ENCODE assay signal across 9 cellular contexts in genomic region chr9:129626944-129627297, GRCh38. TPM values are rescaled to one million over a fixed set of nuclear protein-coding genes. Genes with fewer than 3 reads are reported as not detected.
DNase-seq lines count a peak whose midpoint lies in the region; ATAC-seq, FAIRE-seq and TF ChIP-seq lines count a peak whose summit lies in the region.
"Had no signal": no experiment of that assay in that cellular context is flagged by ENCODE, and none has a peak within 500 bp of the region (broad histone marks: within the 10 kb centered on the region; RNA-seq: fewer than 3 reads in every experiment).

No MANE protein-coding gene starts in this region.

- peaks cover 53% of the 10 kb centered on the region for H4K20me1 ChIP-seq in IMR-90 (ENCODE audit: insufficient read depth, low read length)

- peak overlapping the region; percentile 90 for H2BK120ac ChIP-seq in IMR-90 (ENCODE audit: low read depth, low read length)

- peak overlapping the region; percentile 55; the same call in 1 of the 2 replicates for H2BK20ac ChIP-seq in IMR-90 (ENCODE audit: low read depth, low read length)

- peak overlapping the region; percentile 97 for H3K4me2 ChIP-seq in IMR-90 (ENCODE audit: low read depth, low read length)

- H3K4me1 Mint-ChIP-seq in activated naive CD8-positive, alpha-beta T cell treated with anti-CD3 and anti-CD28 coated beads, Interleukin-2, amount 10 ng/mL, durations not matched to agents 7 days and 5 days: peaks cover 33% of the 10 kb centered on the region
- H3K4me1 Mint-ChIP-seq in stimulated activated naive B cell treated with anti-CD40 and anti-IgM and Interleukin-4, amounts not matched to agents 10 μg/mL and 1 μg/mL and 100 μg/mL, for 72 hours: peaks cover 41 to 66% of the 10 kb centered on the region in 2 donors

- DNase-seq in GM12892 (ENCODE audit: insufficient read length) (no peak), IMR-90 (peak; percentile 92), iPS DF 6.9 (ENCODE audit: low read depth, low spot score) (no peak), GM10248 (ENCODE audit: extremely low spot score) (no peak)
- no peak for DNase-seq in activated naive CD8-positive, alpha-beta T cell treated with anti-CD3 and anti-CD28 coated beads, Interleukin-2, amount 10 ng/mL, durations not matched to agents 7 days and 5 days
- no peak for DNase-seq in stimulated activated naive B cell treated with anti-CD40 and anti-IgM and Interleukin-4, amounts not matched to agents 10 μg/mL and 1 μg/mL and 100 μg/mL, for 72 hours

- peaks cover 31% of the 10 kb centered on the region for H3K9me1 ChIP-seq in IMR-90 (ENCODE audit: insufficient read depth, low read length)

- H3K36me3 ChIP-seq in IMR-90 (ENCODE audit: control insufficient read depth, insufficient read depth, low read length): peaks cover 10% of the 10 kb centered on the region
- peaks cover 6% of the 10 kb centered on the region for H3K36me3 ChIP-seq in iPS DF 6.9 (ENCODE audit: control insufficient read depth, insufficient read depth, low read length)

- peak overlapping the region; percentile 88 for H2AFZ ChIP-seq in IMR-90 (replicated peaks; ENCODE audit: low read length, poor library complexity)

- CTCF ChIA-PET in IMR-90 (lab: Yijun Ruan, JAX) (interaction anchor here (0.6 to 1.2 kb wide), 3 partner anchors 484 to 910 kb away, joined by 3 to 4 read pairs (median 3); no protein-coding TSS in a partner anchor), GM10248 (lab: Yijun Ruan, JAX) (interaction anchor here (1.2 to 10.3 kb wide), 6 partner anchors 13 to 491 kb away, joined by 3 to 308 read pairs (median 22); no protein-coding TSS in a partner anchor)

- BruUV-seq in IMR-90 (replicated peaks; lab: Mats Ljungman, UMichigan): no TSS peak

- H3K9me3 Mint-ChIP-seq in activated naive CD8-positive, alpha-beta T cell treated with anti-CD3 and anti-CD28 coated beads, Interleukin-2, amount 10 ng/mL, durations not matched to agents 7 days and 5 days: no peaks in the 10 kb centered on the region
- no peaks in the 10 kb centered on the region for H3K9me3 Mint-ChIP-seq in stimulated activated naive B cell treated with anti-CD40 and anti-IgM and Interleukin-4, amounts not matched to agents 10 μg/mL and 1 μg/mL and 100 μg/mL, for 72 hours

- H3K56ac ChIP-seq in IMR-90 (ENCODE audit: extremely low read depth, insufficient read depth, low read length): peak overlapping the region; percentile 95

- peak overlapping the region; percentile 95 for H2AK5ac ChIP-seq in IMR-90 (ENCODE audit: low read depth, low read length)

- peak overlapping the region; percentile 90 for H3K9ac ChIP-seq in IMR-90 (ENCODE audit: low read depth, low read length)

- POLR2A ChIA-PET in IMR-90 (lab: Charles Lee; ENCODE audit: unreplicated experiment) (interaction anchor here (0.8 to 1.0 kb wide), 2 partner anchors 452 to 495 kb away, joined by 3 to 5 read pairs; no protein-coding TSS in a partner anchor), GM10248 (lab: Yijun Ruan, JAX) (no interaction called here)
- POLR2A ChIA-PET in activated naive CD8-positive, alpha-beta T cell treated with anti-CD3 and anti-CD28 coated beads, Interleukin-2, amount 10 ng/mL, durations not matched to agents 7 days and 5 days (lab: Charles Lee): interaction anchor here (1.0 to 3.3 kb wide), 5 partner anchors 12 to 854 kb away, joined by 4 to 17 read pairs (median 9); no protein-coding TSS in a partner anchor

- H3K4ac ChIP-seq in IMR-90 (ENCODE audit: low read depth, low read length): peak overlapping the region; percentile 99

- in situ Hi-C loops in IMR-90 (cut with MboI; ENCODE audit: low sequenced_read_pairs): no loop called here

- peaks cover under 1 to 49% of the 10 kb centered on the region in 2 experiments; a peak in 3 of 4 replicates for H3K79me1 ChIP-seq in IMR-90 (ENCODE audit: low read depth in 1 of 2, low read length in 2 of 2)

- TF ChIP-seq RAD21 in IMR-90 (IDR thresholded peaks at IDR 0.05; ENCODE audit: low read length): no peak

- H3K4me3 ChIP-seq in IMR-90 (ENCODE audit: insufficient read depth, low read depth, low read length) (peak overlapping the region; percentile 96), iPS DF 6.9 (ENCODE audit: low read length) (peak overlapping the region; percentile 84; the same call in 1 of the 2 replicates)

- peak overlapping the region; percentile 96 for H2AK9ac ChIP-seq in IMR-90 (replicated peaks; ENCODE audit: low read depth, low read length, poor library complexity)

- H3K4me3 Mint-ChIP-seq in activated naive CD8-positive, alpha-beta T cell treated with anti-CD3 and anti-CD28 coated beads, Interleukin-2, amount 10 ng/mL, durations not matched to agents 7 days and 5 days: peak overlapping the region; percentile 85
- peak overlapping the region; percentile 84 to 88 for H3K4me3 Mint-ChIP-seq in stimulated activated naive B cell treated with anti-CD40 and anti-IgM and Interleukin-4, amounts not matched to agents 10 μg/mL and 1 μg/mL and 100 μg/mL, for 72 hours

- peak overlapping the region; percentile 95 for H4K91ac ChIP-seq in IMR-90 (ENCODE audit: insufficient read depth, low read depth, low read length)

- peaks cover 34% of the 10 kb centered on the region for H3K4me1 ChIP-seq in IMR-90 (ENCODE audit: control insufficient read depth, insufficient read depth, low read length)
- H3K4me1 ChIP-seq in iPS DF 6.9 (ENCODE audit: control insufficient read depth, insufficient read depth, low read length): peaks cover 6% of the 10 kb centered on the region; the same call in 1 of the 2 replicates

- H4K8ac ChIP-seq in IMR-90 (ENCODE audit: low read depth in 2 of 2, low read length in 2 of 2): peak overlapping the region; percentile 76 to 90

- H3K36me3 Mint-ChIP-seq in activated naive CD8-positive, alpha-beta T cell treated with anti-CD3 and anti-CD28 coated beads, Interleukin-2, amount 10 ng/mL, durations not matched to agents 7 days and 5 days: peaks cover 6% of the 10 kb centered on the region
- H3K36me3 Mint-ChIP-seq in stimulated activated naive B cell treated with anti-CD40 and anti-IgM and Interleukin-4, amounts not matched to agents 10 μg/mL and 1 μg/mL and 100 μg/mL, for 72 hours: peaks cover 13 to 25% of the 10 kb centered on the region in 2 donors

- H3K18ac ChIP-seq in IMR-90 (ENCODE audit: low read depth, low read length): peak overlapping the region; percentile 83

- no peak for FAIRE-seq in GM12892 (lab: Jason Lieb, UNC)
- FAIRE-seq: colon had no signal

- peak overlapping the region; percentile 29; the same call in 1 of the 3 replicates for H2BK15ac ChIP-seq in IMR-90 (ENCODE audit: low read depth, low read length)

- peak overlapping the region; percentile 84 for H4K5ac ChIP-seq in IMR-90 (ENCODE audit: low read depth, low read length)

- WGBS in IMR-90 (ENCODE audit: extremely low coverage in 2 of 2, insufficient read length in 1 of 2), 2 experiments: 0% methylated on average over 1 of the region's 8 CpGs; no CpG with 5 or more reads in 1 of the 2 experiments
- no CpG with 5 or more reads among the region's 8 CpGs for WGBS in iPS DF 6.9 (ENCODE audit: insufficient coverage, insufficient read length)

- intact Hi-C loops in IMR-90 (cut with micrococcal nuclease): no loop called here

- H3K14ac ChIP-seq in IMR-90 (replicated peaks; ENCODE audit: low read depth, low read length): peak overlapping the region; percentile 92

- peak overlapping the region; percentile 89 for H3K27ac Mint-ChIP-seq in activated naive CD8-positive, alpha-beta T cell treated with anti-CD3 and anti-CD28 coated beads, Interleukin-2, amount 10 ng/mL, durations not matched to agents 7 days and 5 days
- peak overlapping the region; percentile 98 for H3K27ac Mint-ChIP-seq in stimulated activated naive B cell treated with anti-CD40 and anti-IgM and Interleukin-4, amounts not matched to agents 10 μg/mL and 1 μg/mL and 100 μg/mL, for 72 hours

- TF ChIP-seq POLR2A in GM12892 (IDR thresholded peaks at IDR 0.05; ENCODE audit: low read depth, low read length) (peak; percentile 36; the same call in 1 of the 2 replicates), IMR-90 (IDR thresholded peaks at IDR 0.05; ENCODE audit: low read depth, low read length) (peak; percentile 96)

- H3K27me3 ChIP-seq in IMR-90 (ENCODE audit: control insufficient read depth, insufficient read depth, low read length): no peaks in the 10 kb centered on the region
- H3K27me3 ChIP-seq in iPS DF 6.9 (ENCODE audit: control insufficient read depth, insufficient read depth, low read length): no peaks in the 10 kb centered on the region

- peak; percentile 62 for ATAC-seq in IMR-90 (ENCODE audit: low read depth)
- peak; percentile 23 for ATAC-seq in activated naive CD8-positive, alpha-beta T cell treated with anti-CD3 and anti-CD28 coated beads, Interleukin-2, amount 10 ng/mL, durations not matched to agents 7 days and 5 days (ENCODE audit: low read depth)
- peak in 1 of 2 donors; percentile 1 for ATAC-seq in stimulated activated naive B cell treated with anti-CD40 and anti-IgM and Interleukin-4, amounts not matched to agents 10 μg/mL and 1 μg/mL and 100 μg/mL, for 72 hours (replicated peaks)
- no peak for ATAC-seq in GM21381 (IDR thresholded peaks at IDR 0.05; ENCODE audit: unreplicated experiment)
- ATAC-seq in HG03108 (IDR thresholded peaks at IDR 0.05; ENCODE audit: unreplicated experiment): no peak

- peak overlapping the region; percentile 87 for H2BK5ac ChIP-seq in IMR-90 (ENCODE audit: low read depth, low read length, poor library complexity, severe bottlenecking)

- H3K27ac ChIP-seq in IMR-90 (ENCODE audit: insufficient read depth, low read length): peak overlapping the region; percentile 94
- no peak overlapping the region for H3K27ac ChIP-seq in iPS DF 6.9 (ENCODE audit: low read length)

- peak overlapping the region; percentile 97 for H3K23ac ChIP-seq in IMR-90 (ENCODE audit: low read depth, low read length)

- TF ChIP-seq CTCF in IMR-90 (conservative IDR thresholded peaks at IDR 0.05; ENCODE audit: low read depth, low read length) (no peak), GM10248 (IDR thresholded peaks at IDR 0.05; ENCODE audit: control extremely low read depth, extremely low read depth, low read depth, missing control alignments) (no peak)

- dilution Hi-C loops in IMR-90 (cut with HindIII; ENCODE audit: low sequenced_read_pairs, unreplicated experiment): no loop called here

- H3K9me3 ChIP-seq in IMR-90 (ENCODE audit: control insufficient read depth, insufficient read depth, low read length): no peaks in the 10 kb centered on the region
- no peaks in the 10 kb centered on the region for H3K9me3 ChIP-seq in iPS DF 6.9 (ENCODE audit: control insufficient read depth, insufficient read depth, low read length)

- H3K27me3 Mint-ChIP-seq in activated naive CD8-positive, alpha-beta T cell treated with anti-CD3 and anti-CD28 coated beads, Interleukin-2, amount 10 ng/mL, durations not matched to agents 7 days and 5 days: peaks cover 6% of the 10 kb centered on the region
- peaks cover under 1 to 10% of the 10 kb centered on the region in 2 donors for H3K27me3 Mint-ChIP-seq in stimulated activated naive B cell treated with anti-CD40 and anti-IgM and Interleukin-4, amounts not matched to agents 10 μg/mL and 1 μg/mL and 100 μg/mL, for 72 hours

RNA-seq across cellular contexts. Expression of gene NTMT1, which starts 1.0 kb away (rescaled TPM):
- polyA plus RNA-seq in GM12892 (2012; ENCODE audit: missing spikeins): 22.3 TPM
- 67.8 and 68.1 TPM in 2 replicates for total RNA-seq in IMR-90 (2012; rRNA removed)
- polyA plus RNA-seq in IMR-90 (2012; rRNA removed): 88.1 and 108 TPM in 2 replicates
- polyA plus RNA-seq in IMR-90 (2012; cell fraction: cytosol; rRNA removed): 57.5 and 92.6 TPM in 2 replicates
- 56.2 and 66.4 TPM in 2 replicates for polyA plus RNA-seq in IMR-90 (2012; cell fraction: nucleus; rRNA removed; ENCODE audit: low replicate concordance)
- total RNA-seq in activated naive CD8-positive, alpha-beta T cell treated with anti-CD3 and anti-CD28 coated beads, Interleukin-2, amount 10 ng/mL, durations not matched to agents 7 days and 5 days: 10 to 100 TPM; 30.1 to 34.9 TPM

RNA-seq across cellular contexts. Expression of gene C9orf50, which starts 6.0 kb away (rescaled TPM):
- not detected for polyA plus RNA-seq in GM12892 (2012; ENCODE audit: missing spikeins)
- total RNA-seq in IMR-90 (2012; rRNA removed): not detected in 2 replicates
- 0.09 and 0.20 TPM in 2 replicates for polyA plus RNA-seq in IMR-90 (2012; rRNA removed)
- 0.06 and 0.19 TPM in 2 replicates for polyA plus RNA-seq in IMR-90 (2012; cell fraction: cytosol; rRNA removed)
- polyA plus RNA-seq in IMR-90 (2012; cell fraction: nucleus; rRNA removed; ENCODE audit: low replicate concordance): 0.42 and 0.54 TPM in 2 replicates
- total RNA-seq in activated naive CD8-positive, alpha-beta T cell treated with anti-CD3 and anti-CD28 coated beads, Interleukin-2, amount 10 ng/mL, durations not matched to agents 7 days and 5 days: not detected

RNA-seq across cellular contexts. Expression of gene ASB6, which starts 15.0 kb away (rescaled TPM):
- 4.2 TPM for polyA plus RNA-seq in GM12892 (2012; ENCODE audit: missing spikeins)
- total RNA-seq in IMR-90 (2012; rRNA removed): 9.4 and 9.7 TPM in 2 replicates
- polyA plus RNA-seq in IMR-90 (2012; rRNA removed): 28.9 and 31.4 TPM in 2 replicates
- polyA plus RNA-seq in IMR-90 (2012; cell fraction: cytosol; rRNA removed): 22.2 and 27.8 TPM in 2 replicates
- 42.0 and 79.1 TPM in 2 replicates for polyA plus RNA-seq in IMR-90 (2012; cell fraction: nucleus; rRNA removed; ENCODE audit: low replicate concordance)
- 10 to 100 TPM; 27.8 to 29.0 TPM for total RNA-seq in activated naive CD8-positive, alpha-beta T cell treated with anti-CD3 and anti-CD28 coated beads, Interleukin-2, amount 10 ng/mL, durations not matched to agents 7 days and 5 days

RNA-seq across cellular contexts. Expression of gene PRRX2, which starts 38.5 kb away (rescaled TPM):
- not detected for polyA plus RNA-seq in GM12892 (2012; ENCODE audit: missing spikeins)
- 12.7 and 13.1 TPM in 2 replicates for total RNA-seq in IMR-90 (2012; rRNA removed)
- 35.5 and 45.9 TPM in 2 replicates for polyA plus RNA-seq in IMR-90 (2012; rRNA removed)
- polyA plus RNA-seq in IMR-90 (2012; cell fraction: cytosol; rRNA removed): 19.5 and 46.6 TPM in 2 replicates
- 10.2 and 29.0 TPM in 2 replicates for polyA plus RNA-seq in IMR-90 (2012; cell fraction: nucleus; rRNA removed; ENCODE audit: low replicate concordance)
- total RNA-seq in activated naive CD8-positive, alpha-beta T cell treated with anti-CD3 and anti-CD28 coated beads, Interleukin-2, amount 10 ng/mL, durations not matched to agents 7 days and 5 days: not detected

Comparison
In these comparisons a context has a peak if more than half of its experiments do, and no peak if none do; other contexts are left out.
1. ATAC-seq: peak in IMR-90 (single experiment) and activated naive CD8-positive, alpha-beta T cell treated with anti-CD3 and anti-CD28 coated beads, Interleukin-2, amount 10 ng/mL, durations not matched to agents 7 days and 5 days (single experiment); none in GM21381 (single experiment) and HG03108 (single experiment).